Comparison of ENCODE assay signal across 10 cellular contexts in the genomic region with DNA sequence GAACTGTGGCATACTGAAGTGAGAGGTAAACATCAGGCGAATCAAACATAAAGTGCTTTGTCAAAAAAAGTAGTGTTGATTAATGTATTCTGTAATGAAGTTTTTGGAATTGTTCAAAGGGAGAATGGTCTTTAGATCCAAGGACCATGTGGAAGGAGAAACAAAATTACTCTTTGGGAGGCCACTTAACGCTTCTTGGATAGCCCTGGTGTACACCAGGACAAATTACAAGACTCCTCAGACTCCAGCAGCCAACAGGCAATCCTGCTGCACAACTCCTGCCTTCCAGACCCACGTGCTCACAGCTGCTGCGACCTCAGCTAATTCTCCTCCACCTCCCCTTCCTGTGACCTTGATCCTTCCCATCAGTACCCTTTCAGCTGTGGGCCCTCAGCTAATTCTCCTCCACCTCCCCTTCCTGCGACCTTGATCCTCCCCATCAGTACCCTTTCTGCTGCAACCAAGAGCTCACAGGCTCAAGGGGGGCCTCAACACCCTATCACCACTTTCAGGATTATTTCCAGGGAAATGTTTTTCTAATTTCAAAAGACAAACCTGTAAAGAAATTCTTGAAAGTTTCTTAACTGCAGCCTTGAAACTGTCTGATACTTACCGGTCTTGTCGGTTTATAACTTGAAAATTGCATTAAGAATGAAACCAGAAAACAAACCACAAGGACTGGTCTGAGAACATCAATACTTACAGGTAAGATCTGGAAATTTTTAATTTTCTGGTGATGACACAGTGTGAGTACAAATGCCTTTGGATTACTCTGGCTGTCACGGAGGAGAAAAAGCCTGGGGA. TPM values are rescaled to one million over a fixed set of nuclear protein-coding genes. Genes with fewer than 3 reads are reported as not detected.
DNase-seq lines count a peak whose midpoint lies in the region; ATAC-seq, FAIRE-seq and TF ChIP-seq lines count a peak whose summit lies in the region.
"Had no signal": no experiment of that assay in that cellular context is flagged by ENCODE, and none has a peak within 500 bp of the region (broad histone marks: within the 10 kb centered on the region; RNA-seq: fewer than 3 reads in every experiment).

No MANE protein-coding gene starts in this region.

- no peak overlapping the region for H3K27ac Mint-ChIP-seq in activated naive CD8-positive, alpha-beta T cell treated with anti-CD3 and anti-CD28 coated beads, Interleukin-2, amount 50 U/mL, for 24 hours

- no peak overlapping the region for H3K4me3 Mint-ChIP-seq in activated naive CD8-positive, alpha-beta T cell treated with anti-CD3 and anti-CD28 coated beads, Interleukin-2, amount 50 U/mL, for 24 hours

- H3K9me3 Mint-ChIP-seq in activated naive CD8-positive, alpha-beta T cell treated with anti-CD3 and anti-CD28 coated beads, Interleukin-2, amount 50 U/mL, for 24 hours, result no peaks in the 10 kb centered on the region

- no peak for FAIRE-seq in GM12891 (lab: Jason Lieb, UNC)
- FAIRE-seq: colon had no signal

- H3K36me3 Mint-ChIP-seq in activated naive CD8-positive, alpha-beta T cell treated with anti-CD3 and anti-CD28 coated beads, Interleukin-2, amount 50 U/mL, for 24 hours (ENCODE audit: low read depth), result no peaks in the 10 kb centered on the region

- H3K4me1 Mint-ChIP-seq in activated naive CD8-positive, alpha-beta T cell treated with anti-CD3 and anti-CD28 coated beads, Interleukin-2, amount 50 U/mL, for 24 hours, result peaks cover 8% of the 10 kb centered on the region

- no peak for TF ChIP-seq POLR2A in GM12891 (IDR thresholded peaks at IDR 0.05; ENCODE audit: low read depth, low read length)

- POLR2A ChIA-PET in HEK293T (lab: Yijun Ruan, JAX), result no interaction called here

- H3K27me3 Mint-ChIP-seq in activated naive CD8-positive, alpha-beta T cell treated with anti-CD3 and anti-CD28 coated beads, Interleukin-2, amount 50 U/mL, for 24 hours, result peaks cover 4% of the 10 kb centered on the region

- CTCF ChIA-PET in HEK293T (lab: Yijun Ruan, JAX), result no interaction called here

- ATAC-seq in GM18858 (IDR thresholded peaks at IDR 0.05; ENCODE audit: unreplicated experiment) (peak; percentile 48), GM21390 (IDR thresholded peaks at IDR 0.05; ENCODE audit: unreplicated experiment) (peak; percentile 42), HG03175 (IDR thresholded peaks at IDR 0.05; ENCODE audit: unreplicated experiment) (peak; percentile 52)
- peak; percentile 60 for ATAC-seq in activated naive CD8-positive, alpha-beta T cell treated with anti-CD3 and anti-CD28 coated beads, Interleukin-2, amount 50 U/mL, for 24 hours

- no peak for DNase-seq in activated naive CD8-positive, alpha-beta T cell treated with anti-CD3 and anti-CD28 coated beads, Interleukin-2, amount 50 U/mL, for 24 hours
- DNase-seq in NCI-H524 (lab: John Stamatoyannopoulos, UW) (no peak), foreskin melanocyte (no peak), HEK293T (ENCODE audit: extremely low spot score) (no peak), GM12891 (ENCODE audit: insufficient read length, low spot score) (no peak)
- DNase-seq: NCI-H1105 had no signal

TF ChIP-seq in HEK293T, 16 proteins besides CTCF, POLR2A, EP300 and RAD21:
- TF ChIP-seq ELF4 (IDR thresholded peaks at IDR 0.05) (no peak), FOXA1 (IDR thresholded peaks at IDR 0.05) (no peak), SP1 (IDR thresholded peaks at IDR 0.05) (no peak), CTBP1 (IDR thresholded peaks at IDR 0.05; ENCODE audit: borderline replicate concordance) (no peak), FOXM1 (IDR thresholded peaks at IDR 0.05; ENCODE audit: borderline replicate concordance) (no peak), TARDBP (IDR thresholded peaks at IDR 0.05) (no peak), NFRKB (IDR thresholded peaks at IDR 0.05) (no peak), LEF1 (IDR thresholded peaks at IDR 0.05; ENCODE audit: borderline replicate concordance) (no peak), L3MBTL2 (conservative IDR thresholded peaks at IDR 0.05) (no peak), ZNF384 (IDR thresholded peaks at IDR 0.05) (no peak)

TF ChIP-seq in GM12891, 5 proteins besides CTCF, POLR2A, EP300 and RAD21:
- TF ChIP-seq PAX5 (IDR thresholded peaks at IDR 0.05; ENCODE audit: insufficient read depth, low read length, severe bottlenecking) (no peak), POU2F2 (IDR thresholded peaks at IDR 0.05; ENCODE audit: low read depth, low read length) (no peak), SPI1 (IDR thresholded peaks at IDR 0.05; ENCODE audit: low read depth, low read length) (no peak), TAF1 (IDR thresholded peaks at IDR 0.05; ENCODE audit: low read depth, low read length) (no peak), POLR2AphosphoS5 (IDR thresholded peaks at IDR 0.05; ENCODE audit: low read depth, low read length) (no peak)

RNA-seq across cellular contexts. Expression of a gene that starts 29.7 kb away (rescaled TPM):
- polyA plus RNA-seq in GM12891 (2012; ENCODE audit: low read depth, missing spikeins), result not detected
